ENCODE assay signal across 1 cellular context in genomic region chr19:58509731-58510083, GRCh38.
TF ChIP-seq lines count a peak whose summit lies in the region.

No MANE protein-coding gene starts in this region.

TF ChIP-seq in K562, 482 proteins besides CTCF, POLR2A, EP300 and RAD21 (continues in another document):
- no peak for TF ChIP-seq CREB3L1 (IDR thresholded peaks at IDR 0.05; ENCODE audit: borderline replicate concordance, low read depth)
- no peak for TF ChIP-seq ZNF347 (CRISPR knock-in tag; IDR thresholded peaks at IDR 0.05; ENCODE audit: low read depth)
- TF ChIP-seq BHLHE40 (IDR thresholded peaks at IDR 0.05; ENCODE audit: low read length) = peak; percentile 73
- no peak for TF ChIP-seq FOXJ2 (tag; IDR thresholded peaks at IDR 0.05)
- no peak for TF ChIP-seq ZNF695 (CRISPR knock-in tag; IDR thresholded peaks at IDR 0.05)
- TF ChIP-seq ZNF282 (CRISPR knock-in tag; IDR thresholded peaks at IDR 0.05) = no peak
- no peak for TF ChIP-seq ZNF584 (CRISPR knock-in tag; IDR thresholded peaks at IDR 0.05; ENCODE audit: low read depth)
- TF ChIP-seq MAFF (IDR thresholded peaks at IDR 0.05; ENCODE audit: low read length) = no peak
- TF ChIP-seq TCFL5 (CRISPR knock-in tag; conservative IDR thresholded peaks at IDR 0.05) = no peak
- TF ChIP-seq GATAD2A (IDR thresholded peaks at IDR 0.05) = no peak
- TF ChIP-seq ARID3B (CRISPR knock-in tag; IDR thresholded peaks at IDR 0.05; ENCODE audit: borderline replicate concordance) = no peak
- TF ChIP-seq PHB2 (IDR thresholded peaks at IDR 0.05; ENCODE audit: low read depth) = no peak
- TF ChIP-seq ZBTB34 (CRISPR knock-in tag; IDR thresholded peaks at IDR 0.05) = no peak
- TF ChIP-seq GTF3C2 (IDR thresholded peaks at IDR 0.05; ENCODE audit: borderline replicate concordance, extremely low read depth, insufficient read length) = no peak
- TF ChIP-seq NEUROD1 (IDR thresholded peaks at IDR 0.05; ENCODE audit: borderline replicate concordance, low read depth, low read length, partially characterized antibody) = no peak
- no peak for TF ChIP-seq HCFC1 (IDR thresholded peaks at IDR 0.05; ENCODE audit: low read depth, low read length)
- no peak for TF ChIP-seq YY1 (IDR thresholded peaks at IDR 0.05; ENCODE audit: borderline replicate concordance in 1 of 3, control insufficient read depth in 1 of 3, extremely low read depth in 1 of 3, insufficient read depth in 3 of 3, insufficient read length in 1 of 3, insufficient replicate concordance in 2 of 3, low read depth in 1 of 3, low read length in 2 of 3)
- TF ChIP-seq PRMT5 (CRISPR knock-in tag; IDR thresholded peaks at IDR 0.05) = no peak
- TF ChIP-seq MYC (IDR thresholded peaks at IDR 0.05; ENCODE audit: low read depth, low read length) = 0 out of 2 replicates have a peak, but pooled peaks have one; percentile 16
- TF ChIP-seq MYC (CRISPR knock-in tag; IDR thresholded peaks at IDR 0.05; ENCODE audit: borderline replicate concordance, low read depth) = no peak
- no peak for TF ChIP-seq RBM15 (IDR thresholded peaks at IDR 0.05; ENCODE audit: insufficient read depth, low read length)
- no peak for TF ChIP-seq GMEB1 (CRISPR knock-in tag; IDR thresholded peaks at IDR 0.05)
- TF ChIP-seq PURB (CRISPR knock-in tag; IDR thresholded peaks at IDR 0.05; ENCODE audit: low read depth) = no peak
- no peak for TF ChIP-seq ZC3H4 (CRISPR knock-in tag; IDR thresholded peaks at IDR 0.05; ENCODE audit: borderline replicate concordance)
- no peak for TF ChIP-seq CSDE1 (IDR thresholded peaks at IDR 0.05)
- TF ChIP-seq CHAMP1 (IDR thresholded peaks at IDR 0.05) = no peak
- no peak for TF ChIP-seq FOXP1 (CRISPR knock-in tag; IDR thresholded peaks at IDR 0.05)
- no peak for TF ChIP-seq PPARD (CRISPR knock-in tag; IDR thresholded peaks at IDR 0.05)
- peak; percentile 76 to 81 for TF ChIP-seq NRF1 (conservative IDR thresholded peaks at IDR 0.05 in 1 of 2, IDR thresholded peaks at IDR 0.05 in 1 of 2)
- TF ChIP-seq ZNF316 (IDR thresholded peaks at IDR 0.05) = no peak
- TF ChIP-seq JUND (IDR thresholded peaks at IDR 0.05; ENCODE audit: borderline replicate concordance, low read depth, low read length) = peak; percentile 46; the same call in 1 of the 2 replicates
- TF ChIP-seq JUND (tag; IDR thresholded peaks at IDR 0.05; ENCODE audit: borderline replicate concordance, low read depth, low read length) = no peak
- TF ChIP-seq KDM5B (IDR thresholded peaks at IDR 0.05; ENCODE audit: insufficient replicate concordance, low read depth, low read length) = no peak
- TF ChIP-seq TOE1 (IDR thresholded peaks at IDR 0.05; ENCODE audit: borderline replicate concordance) = peak; percentile 80; the same call in 1 of the 2 replicates
- no peak for TF ChIP-seq TOE1 (CRISPR knock-in tag; IDR thresholded peaks at IDR 0.05; ENCODE audit: borderline replicate concordance, low read depth)
- no peak for TF ChIP-seq HNRNPK (IDR thresholded peaks at IDR 0.05; ENCODE audit: low read depth, low read length, poor library complexity, severe bottlenecking)
- TF ChIP-seq ZNF668 (CRISPR knock-in tag; IDR thresholded peaks at IDR 0.05) = no peak
- TF ChIP-seq GABPB1 (CRISPR knock-in tag; IDR thresholded peaks at IDR 0.05) = peak; percentile 41; the same call in 1 of the 2 replicates
- TF ChIP-seq THAP12 (CRISPR knock-in tag; IDR thresholded peaks at IDR 0.05) = no peak
- TF ChIP-seq IRF2 (CRISPR knock-in tag; IDR thresholded peaks at IDR 0.05) = no peak
- TF ChIP-seq HBP1 (CRISPR knock-in tag; IDR thresholded peaks at IDR 0.05) = no peak
- no peak for TF ChIP-seq E2F3 (CRISPR knock-in tag; IDR thresholded peaks at IDR 0.05)
- no peak for TF ChIP-seq SREBF1 (IDR thresholded peaks at IDR 0.05; ENCODE audit: borderline replicate concordance, low read depth, low read length)
- no peak for TF ChIP-seq MBD1 (CRISPR knock-in tag; IDR thresholded peaks at IDR 0.05)
- no peak for TF ChIP-seq MCM2 (IDR thresholded peaks at IDR 0.05; ENCODE audit: low read depth)
- TF ChIP-seq ZNF41 (CRISPR knock-in tag; conservative IDR thresholded peaks at IDR 0.05) = no peak
- TF ChIP-seq FOSL1 (tag; conservative IDR thresholded peaks at IDR 0.05) = peak; percentile 29; the same call in 1 of the 2 replicates
- peak in 1 of 2 experiments; percentile 57; a peak in 1 of 4 replicates for TF ChIP-seq MLLT1 (IDR thresholded peaks at IDR 0.05)
